Comparison of ENCODE assay signal across 19 cellular contexts in the genomic region with DNA sequence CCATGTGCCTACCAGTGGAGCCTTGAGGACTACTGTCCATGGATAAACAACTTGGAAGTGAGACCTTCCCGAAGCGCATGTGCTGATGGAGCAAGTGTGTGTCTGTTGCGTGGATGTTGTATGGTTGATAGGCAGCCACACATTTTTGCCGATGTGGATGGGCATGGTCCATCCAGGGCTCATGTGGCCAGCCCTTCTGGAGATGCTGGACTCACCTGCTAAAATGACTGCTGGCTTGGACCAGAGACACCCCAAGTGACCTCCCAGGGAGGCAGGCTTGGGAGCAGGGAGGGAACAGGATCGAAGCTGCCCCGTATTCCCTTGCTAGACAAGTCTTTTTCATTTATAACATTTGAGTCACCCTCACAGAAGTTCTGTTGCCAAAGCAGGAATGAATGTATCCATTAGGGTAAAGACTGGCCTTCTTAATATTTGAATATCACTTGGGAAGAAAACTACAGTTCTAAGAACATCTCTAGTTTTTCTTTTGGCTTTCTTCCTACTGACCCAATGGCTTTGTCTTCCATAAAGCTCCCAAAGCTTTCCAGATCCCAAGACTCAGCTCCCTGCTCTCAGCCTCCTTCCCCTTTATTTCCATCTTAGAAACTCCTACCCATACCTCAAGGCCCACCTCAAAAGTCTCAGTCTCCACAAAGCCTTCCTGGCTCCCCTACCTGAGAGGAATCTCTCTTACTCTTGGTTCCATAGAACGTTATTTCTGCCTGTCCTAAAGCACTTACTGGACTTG. TPM values are rescaled to one million over a fixed set of nuclear protein-coding genes. Genes with fewer than 3 reads are reported as not detected.
DNase-seq lines count a peak whose midpoint lies in the region; ATAC-seq and TF ChIP-seq lines count a peak whose summit lies in the region.
"Had no signal": no experiment of that assay in that cellular context is flagged by ENCODE, and none has a peak within 500 bp of the region (broad histone marks: within the 10 kb centered on the region; RNA-seq: fewer than 3 reads in every experiment).

No MANE protein-coding gene starts in this region.

- peaks cover 16% of the 10 kb centered on the region for H3K27me3 ChIP-seq in CD4-positive, alpha-beta T cell (ENCODE audit: control insufficient read depth, insufficient read depth, low read length)
- H3K27me3 ChIP-seq in IMR-90 (ENCODE audit: control insufficient read depth, insufficient read depth, low read length) (peaks cover 3% of the 10 kb centered on the region; the same call in 1 of the 2 replicates), esophagus muscularis mucosa (peaks cover 0 to 43% (median 0%) of the 10 kb centered on the region in 4 donors), transverse colon (no peaks in the 10 kb centered on the region), prostate gland (replicated peaks; ENCODE audit: insufficient read depth) (no peaks in the 10 kb centered on the region)
- H3K27me3 ChIP-seq: MG63 had no signal

- H3K56ac ChIP-seq in IMR-90 (ENCODE audit: extremely low read depth, insufficient read depth, low read length), result no peak overlapping the region

- H3K9me3 Mint-ChIP-seq in CD4-positive, alpha-beta T cell, result no peaks in the 10 kb centered on the region
- H3K9me3 Mint-ChIP-seq in neural crest cell, result no peaks in the 10 kb centered on the region

- no peak overlapping the region for H3K4ac ChIP-seq in IMR-90 (ENCODE audit: low read depth, low read length)

- H3K18ac ChIP-seq in IMR-90 (ENCODE audit: low read depth, low read length), result no peak overlapping the region

- POLR2A ChIA-PET in CD4-positive, alpha-beta T cell (lab: Charles Lee), result no interaction called here
- POLR2A ChIA-PET in IMR-90 (lab: Charles Lee; ENCODE audit: unreplicated experiment), result no interaction called here

- no peaks in the 10 kb centered on the region for H4K20me1 ChIP-seq in IMR-90 (ENCODE audit: insufficient read depth, low read length)

- H2BK120ac ChIP-seq in IMR-90 (ENCODE audit: low read depth, low read length), result no peak overlapping the region

- dilution Hi-C loops in IMR-90 (cut with HindIII; ENCODE audit: low sequenced_read_pairs, unreplicated experiment), result no loop called here

- H3K27ac ChIP-seq in CD4-positive, alpha-beta T cell (ENCODE audit: low read depth, low read length), result no peak overlapping the region
- H3K27ac ChIP-seq in IMR-90 (ENCODE audit: insufficient read depth, low read length), result no peak overlapping the region
- H3K27ac ChIP-seq in esophagus muscularis mucosa (replicated peaks in 1 of 4), result no peak overlapping the region
- peak overlapping the region in 1 of 4 donors; percentile 14 for H3K27ac ChIP-seq in transverse colon
- no peak overlapping the region for H3K27ac ChIP-seq in prostate gland
- H3K27ac ChIP-seq: KMS-11 had no signal

- intact Hi-C loops in CD4-positive, alpha-beta T cell (cut with DNase I, micrococcal nuclease), result no loop called here
- intact Hi-C loops in IMR-90 (cut with micrococcal nuclease) (loop anchor here (10.0 kb wide), 1 partner anchor 245 kb away; no protein-coding TSS in a partner anchor), esophagus muscularis mucosa (cut with DNase I) (loop anchor here (10.0 kb wide), 1 partner anchor 165 kb away; no protein-coding TSS in a partner anchor), transverse colon (cut with DNase I; ENCODE audit: low total_unique reads) (no loop called here), prostate gland (cut with DNase I) (no loop called here)

- H2BK15ac ChIP-seq in IMR-90 (ENCODE audit: low read depth, low read length), result no peak overlapping the region; the same call in 2 of the 3 replicates

- no peak for TF ChIP-seq RAD21 in IMR-90 (IDR thresholded peaks at IDR 0.05; ENCODE audit: low read length)

- H2AFZ ChIP-seq in IMR-90 (replicated peaks; ENCODE audit: low read length, poor library complexity), result no peak overlapping the region

- no peak for ATAC-seq in CD4-positive, alpha-beta T cell (ENCODE audit: poor library complexity)
- ATAC-seq in IMR-90 (ENCODE audit: low read depth), result no peak
- no peak for ATAC-seq in GM21367 (IDR thresholded peaks at IDR 0.05; ENCODE audit: unreplicated experiment)
- ATAC-seq: GM12878, PC-3 had no signal

- CTCF ChIA-PET in CD4-positive, alpha-beta T cell (lab: Charles Lee), result no interaction called here
- CTCF ChIA-PET in IMR-90 (lab: Yijun Ruan, JAX), result no interaction called here

- H3K4me3 ChIP-seq in IMR-90 (ENCODE audit: insufficient read depth, low read depth, low read length) (no peak overlapping the region), esophagus muscularis mucosa (no peak overlapping the region), transverse colon (no peak overlapping the region), prostate gland (no peak overlapping the region)
- H3K4me3 ChIP-seq: GM12878, MG63 had no signal

- TF ChIP-seq POLR2A in IMR-90 (IDR thresholded peaks at IDR 0.05; ENCODE audit: low read depth, low read length) (no peak), esophagus muscularis mucosa (IDR thresholded peaks at IDR 0.05; ENCODE audit: low read depth) (no peak), transverse colon (IDR thresholded peaks at IDR 0.05) (no peak), prostate gland (IDR thresholded peaks at IDR 0.05) (no peak)

- H3K4me1 ChIP-seq in IMR-90 (ENCODE audit: control insufficient read depth, insufficient read depth, low read length) (peaks cover 4% of the 10 kb centered on the region; the same call in 1 of the 2 replicates), esophagus muscularis mucosa (peaks cover 14 to 27% (median 25%) of the 10 kb centered on the region in 4 donors), transverse colon (peaks cover 0 to 34% (median 25%) of the 10 kb centered on the region in 4 donors), prostate gland (replicated peaks) (no peaks in the 10 kb centered on the region)

- DNase-seq in CD4-positive, alpha-beta T cell, result no peak
- DNase-seq in IMR-90, result no peak
- DNase-seq in esophagus muscularis mucosa (ENCODE audit: extremely low spot score), result peak; percentile 66
- DNase-seq in neural crest cell (ENCODE audit: low read depth, low spot score), result no peak
- no peak for DNase-seq in transverse colon
- no peak for DNase-seq in prostate gland (ENCODE audit: low spot score)
- DNase-seq in NCI-H446 treated with DMSO at 0.1 percent for 48 hours (lab: John Stamatoyannopoulos, UW), result no peak
- DNase-seq: AML-193, DMS79, MG63, NCI-H1105, NCI-H1694 treated with DMSO at 0.1 percent for 48 hours, PC-3 had no signal

- no peak overlapping the region for H3K23ac ChIP-seq in IMR-90 (ENCODE audit: low read depth, low read length)

- TF ChIP-seq EP300 in esophagus muscularis mucosa (IDR thresholded peaks at IDR 0.05) (no peak), transverse colon (IDR thresholded peaks at IDR 0.05; ENCODE audit: low read depth) (no peak)

- in situ Hi-C loops in IMR-90 (cut with MboI; ENCODE audit: low sequenced_read_pairs), result no loop called here
- in situ Hi-C loops in transverse colon (cut with MboI; ENCODE audit: low pct_ligation_motif_present in 1 of 4, low pct_unique_long_range_greater_than_20kb in 1 of 4, low sequenced_read_pairs in 3 of 4), result loop anchor here in 3 of 4 donors (10.0 to 25.0 kb wide), 4 partner anchors 85 to 165 kb away; no protein-coding TSS in a partner anchor

- H3K36me3 ChIP-seq in IMR-90 (ENCODE audit: control insufficient read depth, insufficient read depth, low read length), result no peaks in the 10 kb centered on the region
- no peaks in the 10 kb centered on the region for H3K36me3 ChIP-seq in esophagus muscularis mucosa
- no peaks in the 10 kb centered on the region for H3K36me3 ChIP-seq in transverse colon
- H3K36me3 ChIP-seq in prostate gland, result no peaks in the 10 kb centered on the region
- H3K36me3 ChIP-seq: MG63 had no signal

- BruUV-seq in IMR-90 (replicated peaks; lab: Mats Ljungman, UMichigan), result no TSS peak

- H3K4me3 Mint-ChIP-seq in CD4-positive, alpha-beta T cell, result peak overlapping the region; percentile 43
- H3K4me3 Mint-ChIP-seq in neural crest cell, result peak overlapping the region; percentile 54

- WGBS in IMR-90 (ENCODE audit: extremely low coverage in 2 of 2, insufficient read length in 1 of 2), 2 experiments, result no CpG with 5 or more reads among the region's 7 CpGs
- WGBS in esophagus muscularis mucosa, result 86% methylated on average over 6 of the region's 7 CpGs
- WGBS in transverse colon (ENCODE audit: low coverage in 1 of 2), 2 donors, result 72% methylated on average over 7 of the region's 7 CpGs; no CpG with 5 or more reads in 1 of the 2 donors
- 95% methylated on average over 7 of the region's 7 CpGs for WGBS in prostate gland

- H2BK5ac ChIP-seq in IMR-90 (ENCODE audit: low read depth, low read length, poor library complexity, severe bottlenecking), result no peak overlapping the region

- H4K5ac ChIP-seq in IMR-90 (ENCODE audit: low read depth, low read length), result no peak overlapping the region

- H3K4me2 ChIP-seq in IMR-90 (ENCODE audit: low read depth, low read length), result no peak overlapping the region
- H3K4me2 ChIP-seq: KMS-11 had no signal

- H4K91ac ChIP-seq in IMR-90 (ENCODE audit: insufficient read depth, low read depth, low read length), result no peak overlapping the region

- no peak overlapping the region for H3K14ac ChIP-seq in IMR-90 (replicated peaks; ENCODE audit: low read depth, low read length)

- H3K27ac Mint-ChIP-seq in CD4-positive, alpha-beta T cell, result no peak overlapping the region
- H3K27ac Mint-ChIP-seq in neural crest cell (ENCODE audit: unreplicated experiment), result no peak overlapping the region

- peaks cover 11% of the 10 kb centered on the region for H3K9me1 ChIP-seq in IMR-90 (ENCODE audit: insufficient read depth, low read length)

- peak overlapping the region; percentile 36; the same call in 1 of the 2 replicates for H2AK5ac ChIP-seq in IMR-90 (ENCODE audit: low read depth, low read length)

- H3K79me1 ChIP-seq in IMR-90 (ENCODE audit: low read depth in 1 of 2, low read length in 2 of 2), result no peaks in the 10 kb centered on the region; a peak in 1 of 4 replicates

- no peaks in the 10 kb centered on the region for H3K36me3 Mint-ChIP-seq in CD4-positive, alpha-beta T cell (ENCODE audit: low read depth)
- no peaks in the 10 kb centered on the region for H3K36me3 Mint-ChIP-seq in neural crest cell (ENCODE audit: low read depth)

- H2BK20ac ChIP-seq in IMR-90 (ENCODE audit: low read depth, low read length), result no peak overlapping the region

- peaks cover 21% of the 10 kb centered on the region for H3K27me3 Mint-ChIP-seq in CD4-positive, alpha-beta T cell
- H3K27me3 Mint-ChIP-seq in neural crest cell (ENCODE audit: low read depth), result peaks cover 11% of the 10 kb centered on the region

- no peak for TF ChIP-seq CTCF in CD4-positive, alpha-beta T cell (IDR thresholded peaks at IDR 0.05)
- no peak for TF ChIP-seq CTCF in IMR-90 (conservative IDR thresholded peaks at IDR 0.05; ENCODE audit: low read depth, low read length)
- no peak for TF ChIP-seq CTCF in esophagus muscularis mucosa (IDR thresholded peaks at IDR 0.05)
- no peak for TF ChIP-seq CTCF in neural crest cell (conservative IDR thresholded peaks at IDR 0.05)
- no peak for TF ChIP-seq CTCF in transverse colon (IDR thresholded peaks at IDR 0.05)
- TF ChIP-seq CTCF in prostate gland (IDR thresholded peaks at IDR 0.05), result no peak

- H4K8ac ChIP-seq in IMR-90 (ENCODE audit: low read depth in 2 of 2, low read length in 2 of 2), result no peak overlapping the region

- no peak overlapping the region for H2AK9ac ChIP-seq in IMR-90 (replicated peaks; ENCODE audit: low read depth, low read length, poor library complexity)

- no peak overlapping the region for H3K9ac ChIP-seq in IMR-90 (ENCODE audit: low read depth, low read length)
- H3K9ac ChIP-seq: KMS-11 had no signal

- no peaks in the 10 kb centered on the region for H3K9me3 ChIP-seq in CD4-positive, alpha-beta T cell (ENCODE audit: control insufficient read depth, low read length)
- H3K9me3 ChIP-seq in IMR-90 (ENCODE audit: control insufficient read depth, insufficient read depth, low read length) (no peaks in the 10 kb centered on the region), esophagus muscularis mucosa (no peaks in the 10 kb centered on the region), transverse colon (no peaks in the 10 kb centered on the region), prostate gland (no peaks in the 10 kb centered on the region)
- H3K9me3 ChIP-seq: MG63 had no signal

- H3K4me1 Mint-ChIP-seq in CD4-positive, alpha-beta T cell (ENCODE audit: low read depth), result no peaks in the 10 kb centered on the region
- H3K4me1 Mint-ChIP-seq in neural crest cell, result peaks cover 26% of the 10 kb centered on the region

RNA-seq across cellular contexts. Expression of gene PTPRE, which starts 3.0 kb away (rescaled TPM):
- 10 to 100 TPM; 47.6 to 55.1 TPM for total RNA-seq in CD4-positive, alpha-beta T cell
- total RNA-seq in IMR-90 (2012; rRNA removed), result 0.54 and 0.56 TPM in 2 replicates
- polyA plus RNA-seq in IMR-90 (2012; rRNA removed), result 0.26 and 0.34 TPM in 2 replicates
- 0.12 and 0.56 TPM in 2 replicates for polyA plus RNA-seq in IMR-90 (2012; cell fraction: cytosol; rRNA removed)
- polyA plus RNA-seq in IMR-90 (2012; cell fraction: nucleus; rRNA removed; ENCODE audit: low replicate concordance), result 0.62 and 0.84 TPM in 2 replicates
- 10 to 100 TPM in 2 of 4 donors, 1 to 10 TPM in 2; 8.7 to 22.4 (median 13.3) TPM for total RNA-seq in esophagus muscularis mucosa
- 1.8 and 2.3 TPM in 2 replicates for total RNA-seq in neural crest cell
- 10 to 100 TPM; 25.7 to 43.6 (median 26.7) TPM for total RNA-seq in transverse colon
- 10 to 100 TPM in 1 of 2 donors, 1 to 10 TPM in 1; 4.5 to 14.3 TPM for total RNA-seq in prostate gland
- total RNA-seq: G401 had no signal

RNA-seq across cellular contexts. Expression of gene CLRN3, which starts 17.1 kb away (rescaled TPM):
- total RNA-seq in CD4-positive, alpha-beta T cell, result not detected
- total RNA-seq in IMR-90 (2012; rRNA removed), result not detected in 2 replicates
- polyA plus RNA-seq in IMR-90 (2012; rRNA removed), result not detected in 2 replicates
- not detected in 2 replicates for polyA plus RNA-seq in IMR-90 (2012; cell fraction: cytosol; rRNA removed)
- polyA plus RNA-seq in IMR-90 (2012; cell fraction: nucleus; rRNA removed; ENCODE audit: low replicate concordance), result not detected in 2 replicates
- total RNA-seq in esophagus muscularis mucosa, result not detected
- not detected in 2 replicates for total RNA-seq in neural crest cell
- 100 to 1,000 TPM in 2 of 4 donors, 10 to 100 TPM in 2; 35.2 to 167 (median 77.1) TPM for total RNA-seq in transverse colon
- not detected for total RNA-seq in prostate gland
- total RNA-seq: A673, G401, GM12878, H1, PC-3 had no signal
- polyA plus RNA-seq: GM12878, H1 had no signal

Comparison
In these comparisons a context has a peak if more than half of its experiments do, and no peak if none do; other contexts are left out.
1. RNA of gene CLRN3, which starts 17.1 kb away (total RNA-seq): 35.2 to 167 TPM in transverse colon; not detected in CD4-positive, alpha-beta T cell, not detected in IMR-90, not detected in esophagus muscularis mucosa, not detected in neural crest cell and not detected in prostate gland; every median in the first group is over 10 times any median in the second.
2. intact Hi-C loops: an anchor here in IMR-90 (10.0 kb wide) and esophagus muscularis mucosa (10.0 kb wide); none called in CD4-positive, alpha-beta T cell, transverse colon and prostate gland.